ENCODE assay signal across 9 cellular contexts in the genomic region with DNA sequence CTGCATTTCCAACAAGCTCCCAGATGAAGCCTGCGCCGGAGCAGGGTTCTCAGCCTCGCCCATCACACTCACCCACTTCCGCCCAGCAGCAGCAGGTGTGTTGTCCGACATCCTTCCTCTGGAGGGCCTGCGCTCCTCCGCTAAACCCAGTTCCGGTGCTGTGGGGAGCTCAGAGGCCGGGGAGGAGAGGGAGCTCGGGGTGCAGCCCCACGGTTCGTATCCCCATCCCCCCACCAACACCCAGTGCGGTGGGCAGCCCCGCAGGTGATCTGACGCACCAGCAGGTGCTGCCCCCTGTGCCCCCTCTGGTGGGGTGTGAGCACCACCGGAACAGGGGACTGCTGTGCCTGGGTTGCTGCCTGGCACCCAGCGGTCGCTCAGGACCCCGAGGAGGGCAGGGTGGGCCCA. TPM values are rescaled to one million over a fixed set of nuclear protein-coding genes. Genes with fewer than 3 reads are reported as not detected.
DNase-seq lines count a peak whose midpoint lies in the region; ATAC-seq and TF ChIP-seq lines count a peak whose summit lies in the region.
"Had no signal": no experiment of that assay in that cellular context is flagged by ENCODE, and none has a peak within 500 bp of the region (broad histone marks: within the 10 kb centered on the region; RNA-seq: fewer than 3 reads in every experiment).

No MANE protein-coding gene starts in this region.

- peak overlapping the region; percentile 20 to 36 (median 29) for H3K4me3 ChIP-seq in skin epidermis
- no peak overlapping the region for H3K4me3 ChIP-seq in brain microvascular endothelial cell (ENCODE audit: low read depth, low read length)
- H3K4me3 ChIP-seq in hepatocyte, result no peak overlapping the region

- H3K27ac ChIP-seq in skin epidermis, result peak overlapping the region in 19 of 21 experiments; percentile 38 to 89 (median 74)
- no peak overlapping the region for H3K27ac ChIP-seq in brain microvascular endothelial cell
- no peak overlapping the region for H3K27ac ChIP-seq in hepatocyte

- no peaks in the 10 kb centered on the region for H3K36me3 Mint-ChIP-seq in activated T-helper 1 cell treated with anti-CD3 and anti-CD28 coated beads, Interleukin-12 subunit alpha, Interleukin-12 subunit beta, Interleukin-2, Interleukin-4 antibody, amounts not matched to agents 30 ng/mL and 10 ng/mL and 1 ng/mL, durations not matched to agents 14 hours and 24 hours and 36 hours (ENCODE audit: low read depth)

- H3K27me3 ChIP-seq in brain microvascular endothelial cell (replicated peaks), result no peaks in the 10 kb centered on the region
- peaks cover 4% of the 10 kb centered on the region for H3K27me3 ChIP-seq in hepatocyte

- ATAC-seq in Right ventricle myocardium superior (ENCODE audit: poor library complexity), result no peak

- peak overlapping the region; percentile 79 for H3K4me3 Mint-ChIP-seq in activated T-helper 1 cell treated with anti-CD3 and anti-CD28 coated beads, Interleukin-12 subunit alpha, Interleukin-12 subunit beta, Interleukin-2, Interleukin-4 antibody, amounts not matched to agents 30 ng/mL and 10 ng/mL and 1 ng/mL, durations not matched to agents 14 hours and 24 hours and 36 hours

- DNase-seq in DMS53 (lab: John Stamatoyannopoulos, UW) (peak; percentile 90), NCI-H345 treated with DMSO at 0.1 percent for 48 hours (lab: John Stamatoyannopoulos, UW; ENCODE audit: unreplicated experiment) (peak; percentile 45), Right ventricle myocardium superior (no peak), brain microvascular endothelial cell (no peak), hepatocyte (ENCODE audit: low spot score) (no peak), GM19240 (ENCODE audit: insufficient read length, low spot score) (no peak)
- DNase-seq in activated T-helper 1 cell treated with anti-CD3 and anti-CD28 coated beads, Interleukin-12 subunit alpha, Interleukin-12 subunit beta, Interleukin-2, Interleukin-4 antibody, amounts not matched to agents 30 ng/mL and 10 ng/mL and 1 ng/mL, durations not matched to agents 14 hours and 24 hours and 36 hours (ENCODE audit: low spot score), result peak; percentile 48
- DNase-seq: NCI-H1694 treated with DMSO at 0.1 percent for 48 hours had no signal

- no peaks in the 10 kb centered on the region for H3K9me2 ChIP-seq in hepatocyte (replicated peaks; ENCODE audit: insufficient read depth)

- in situ Hi-C loops in brain microvascular endothelial cell (cut with HindIII; ENCODE audit: low pct_ligation_motif_present, low sequenced_read_pairs), result loop anchor here (25.0 kb wide), 1 partner anchor 96 kb away; no protein-coding TSS in a partner anchor

- peak overlapping the region; percentile 81 for H3K27ac Mint-ChIP-seq in activated T-helper 1 cell treated with anti-CD3 and anti-CD28 coated beads, Interleukin-12 subunit alpha, Interleukin-12 subunit beta, Interleukin-2, Interleukin-4 antibody, amounts not matched to agents 30 ng/mL and 10 ng/mL and 1 ng/mL, durations not matched to agents 14 hours and 24 hours and 36 hours

- H4K20me1 ChIP-seq in hepatocyte (ENCODE audit: insufficient read depth, poor library complexity, severe bottlenecking), result no peaks in the 10 kb centered on the region

- H3K4me1 ChIP-seq in hepatocyte (ENCODE audit: insufficient read depth), result peaks cover 22% of the 10 kb centered on the region

- no peaks in the 10 kb centered on the region for H3K9me3 ChIP-seq in hepatocyte (ENCODE audit: low read depth)

- no peak for TF ChIP-seq CTCF in brain microvascular endothelial cell (IDR thresholded peaks at IDR 0.05; ENCODE audit: low read depth, low read length, missing control alignments)
- no peak for TF ChIP-seq CTCF in hepatocyte (IDR thresholded peaks at IDR 0.05; ENCODE audit: poor library complexity)

- H3K36me3 ChIP-seq in brain microvascular endothelial cell (replicated peaks), result no peaks in the 10 kb centered on the region
- no peaks in the 10 kb centered on the region for H3K36me3 ChIP-seq in hepatocyte (replicated peaks; ENCODE audit: insufficient read depth, low read depth)

- intact Hi-C loops in activated T-helper 1 cell treated with anti-CD3 and anti-CD28 coated beads, Interleukin-12 subunit alpha, Interleukin-12 subunit beta, Interleukin-2, Interleukin-4 antibody, amounts not matched to agents 30 ng/mL and 10 ng/mL and 1 ng/mL, durations not matched to agents 14 hours and 24 hours and 36 hours (cut with micrococcal nuclease), result loop anchor here (2.0 to 10.0 kb wide), 3 partner anchors 507 to 1379 kb away; a partner anchor contains a TSS
- intact Hi-C loops in Right ventricle myocardium superior (cut with DNase I), result loop anchor here (2.0 to 5.0 kb wide), 2 partner anchors 131 to 371 kb away; no protein-coding TSS in a partner anchor

- H3K79me2 ChIP-seq in hepatocyte, result peaks cover 14% of the 10 kb centered on the region

- 87% methylated on average over 15 of the region's 19 CpGs for WGBS in hepatocyte (ENCODE audit: low lambda C conversion rate, missing lambda C conversion rate)

- no peaks in the 10 kb centered on the region for H3K27me3 Mint-ChIP-seq in activated T-helper 1 cell treated with anti-CD3 and anti-CD28 coated beads, Interleukin-12 subunit alpha, Interleukin-12 subunit beta, Interleukin-2, Interleukin-4 antibody, amounts not matched to agents 30 ng/mL and 10 ng/mL and 1 ng/mL, durations not matched to agents 14 hours and 24 hours and 36 hours (ENCODE audit: insufficient read depth)

- H2AFZ ChIP-seq in hepatocyte, result no peak overlapping the region

- peaks cover 33% of the 10 kb centered on the region for H3K4me1 Mint-ChIP-seq in activated T-helper 1 cell treated with anti-CD3 and anti-CD28 coated beads, Interleukin-12 subunit alpha, Interleukin-12 subunit beta, Interleukin-2, Interleukin-4 antibody, amounts not matched to agents 30 ng/mL and 10 ng/mL and 1 ng/mL, durations not matched to agents 14 hours and 24 hours and 36 hours (ENCODE audit: low read depth)

- no peak overlapping the region for H3K4me2 ChIP-seq in hepatocyte

- H3K9me3 Mint-ChIP-seq in activated T-helper 1 cell treated with anti-CD3 and anti-CD28 coated beads, Interleukin-12 subunit alpha, Interleukin-12 subunit beta, Interleukin-2, Interleukin-4 antibody, amounts not matched to agents 30 ng/mL and 10 ng/mL and 1 ng/mL, durations not matched to agents 14 hours and 24 hours and 36 hours, result no peaks in the 10 kb centered on the region

RNA-seq across cellular contexts. Expression of a gene that starts 3.4 kb away (rescaled TPM):
- 22.4 and 24.0 TPM in 2 replicates for total RNA-seq in activated T-helper 1 cell treated with anti-CD3 and anti-CD28 coated beads, Interleukin-12 subunit alpha, Interleukin-12 subunit beta, Interleukin-2, Interleukin-4 antibody, amounts not matched to agents 30 ng/mL and 10 ng/mL and 1 ng/mL, durations not matched to agents 14 hours and 24 hours and 36 hours
- 15.2 TPM for total RNA-seq in Right ventricle myocardium superior
- 25.5 and 31.6 TPM in 2 replicates for total RNA-seq in hepatocyte
- polyA plus RNA-seq in hepatocyte, result 24.7 and 25.9 TPM in 2 replicates

RNA-seq across cellular contexts. Expression of a gene that starts 24.2 kb away (rescaled TPM):
- 161 and 177 TPM in 2 replicates for total RNA-seq in activated T-helper 1 cell treated with anti-CD3 and anti-CD28 coated beads, Interleukin-12 subunit alpha, Interleukin-12 subunit beta, Interleukin-2, Interleukin-4 antibody, amounts not matched to agents 30 ng/mL and 10 ng/mL and 1 ng/mL, durations not matched to agents 14 hours and 24 hours and 36 hours
- total RNA-seq in Right ventricle myocardium superior (81.8 TPM), hepatocyte (89.5 and 123 TPM in 2 replicates)
- polyA plus RNA-seq in hepatocyte, result 227 and 237 TPM in 2 replicates

RNA-seq across cellular contexts. Expression of a gene that starts 24.5 kb away (rescaled TPM):
- 8.4 and 8.6 TPM in 2 replicates for total RNA-seq in activated T-helper 1 cell treated with anti-CD3 and anti-CD28 coated beads, Interleukin-12 subunit alpha, Interleukin-12 subunit beta, Interleukin-2, Interleukin-4 antibody, amounts not matched to agents 30 ng/mL and 10 ng/mL and 1 ng/mL, durations not matched to agents 14 hours and 24 hours and 36 hours
- total RNA-seq in Right ventricle myocardium superior (5.0 TPM), hepatocyte (4.0 and 9.4 TPM in 2 replicates)
- polyA plus RNA-seq in hepatocyte, result 4.5 and 7.8 TPM in 2 replicates

Comparison
In these comparisons a context has a peak if more than half of its experiments do, and no peak if none do; other contexts are left out.
1. DNase-seq: peak in DMS53 (single experiment), NCI-H345 treated with DMSO at 0.1 percent for 48 hours (single experiment) and activated T-helper 1 cell treated with anti-CD3 and anti-CD28 coated beads, Interleukin-12 subunit alpha, Interleukin-12 subunit beta, Interleukin-2, Interleukin-4 antibody, amounts not matched to agents 30 ng/mL and 10 ng/mL and 1 ng/mL, durations not matched to agents 14 hours and 24 hours and 36 hours (single experiment); none in Right ventricle myocardium superior (single experiment), brain microvascular endothelial cell (single experiment), hepatocyte (single experiment) and GM19240 (single experiment).
2. H3K27ac ChIP-seq: peak in skin epidermis (19 of 21); none in brain microvascular endothelial cell (single experiment) and hepatocyte (single experiment).
3. H3K4me3 ChIP-seq: peak in skin epidermis (7 of 7); none in brain microvascular endothelial cell (single experiment) and hepatocyte (single experiment).